Comparison of ENCODE assay signal across 11 cellular contexts in the genomic region with DNA sequence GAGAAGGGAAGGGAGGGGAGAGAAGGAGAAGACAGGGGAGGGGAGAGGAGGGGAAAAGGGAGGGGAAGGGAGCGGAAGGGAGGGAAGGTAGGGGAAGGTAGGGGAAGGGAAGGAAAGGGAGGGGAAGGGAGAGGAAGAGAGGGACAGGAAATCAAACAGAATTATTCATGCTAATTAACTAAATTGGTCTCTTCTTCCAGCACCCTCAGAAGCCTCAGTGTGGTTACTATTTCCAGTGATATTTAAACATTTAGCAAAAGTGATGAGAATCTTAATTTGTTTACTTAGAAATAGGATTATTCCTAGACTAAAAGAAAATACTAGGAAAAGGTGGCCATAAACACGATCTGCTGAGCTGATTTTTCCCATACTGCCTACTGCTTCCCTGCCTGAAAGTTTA.
"Had no signal": no experiment of that assay in that cellular context is flagged by ENCODE, and none has a peak within 500 bp of the region (broad histone marks: within the 10 kb centered on the region; RNA-seq: fewer than 3 reads in every experiment).

No MANE protein-coding gene starts in this region.

- H3K4me1 Mint-ChIP-seq: GM23338, H9 had no signal

- H3K4me3 Mint-ChIP-seq: GM23338, H9, HFFc6 had no signal

- H3K9me3 ChIP-seq: HAP-1 had no signal

- H3K27ac ChIP-seq: GM23248 had no signal

- H2AFZ ChIP-seq: GM23248, GM23338 had no signal

- DNase-seq: GM23248, GOT3, H7, H9, HCEC 1CT, HFFc6 had no signal

- FAIRE-seq: H1, H54 had no signal

- H3K4me3 ChIP-seq: GM23248, GM23338, HAP-1 had no signal

- H3K9ac ChIP-seq: GM23248 had no signal

- H3K27ac Mint-ChIP-seq: GM23338, H9, HFFc6 had no signal

- H3K4me2 ChIP-seq: GM23338 had no signal

- H3K4me1 ChIP-seq: HAP-1 had no signal

- H3K36me3 ChIP-seq: HAP-1 had no signal

- ATAC-seq: GM23338, HCT116 had no signal
